In genomic region chr7:2729043-2729892, GRCh38 we compare ENCODE assay signal across 10 cellular contexts. TPM values are rescaled to one million over a fixed set of nuclear protein-coding genes. Genes with fewer than 3 reads are reported as not detected.
DNase-seq lines count a peak whose midpoint lies in the region; ATAC-seq and TF ChIP-seq lines count a peak whose summit lies in the region.
"Had no signal": no experiment of that assay in that cellular context is flagged by ENCODE, and none has a peak within 500 bp of the region (broad histone marks: within the 10 kb centered on the region; RNA-seq: fewer than 3 reads in every experiment).

No MANE protein-coding gene starts in this region.

- H3K27me3 ChIP-seq in upper lobe of left lung, result no peaks in the 10 kb centered on the region

- H3K9me3 Mint-ChIP-seq in activated B cell treated with CpG ODN at 0.5 μM for 24 hours (no peaks in the 10 kb centered on the region), neural crest cell (no peaks in the 10 kb centered on the region)
- H3K9me3 Mint-ChIP-seq: central memory CD8-positive, alpha-beta T cell had no signal

- TF ChIP-seq CTCF in activated B cell treated with CpG ODN at 0.5 μM for 24 hours (IDR thresholded peaks at IDR 0.05) (no peak), neural crest cell (conservative IDR thresholded peaks at IDR 0.05) (no peak), upper lobe of left lung (IDR thresholded peaks at IDR 0.05) (no peak)

- no peaks in the 10 kb centered on the region for H3K9me3 ChIP-seq in upper lobe of left lung

- H3K4me1 ChIP-seq in upper lobe of left lung, result peaks cover 12 to 32% (median 15%) of the 10 kb centered on the region in 4 donors

- H3K27ac ChIP-seq in upper lobe of left lung, result peak overlapping the region in 3 of 4 donors; percentile 2 to 69 (median 53)
- H3K27ac ChIP-seq: SK-N-MC had no signal

- no peak overlapping the region for H3K4me3 ChIP-seq in upper lobe of left lung
- H3K4me3 ChIP-seq: SK-N-MC had no signal

- H3K27me3 Mint-ChIP-seq in activated B cell treated with CpG ODN at 0.5 μM for 24 hours (no peaks in the 10 kb centered on the region), neural crest cell (ENCODE audit: low read depth) (no peaks in the 10 kb centered on the region)
- H3K27me3 Mint-ChIP-seq: central memory CD8-positive, alpha-beta T cell had no signal

- H3K4me1 Mint-ChIP-seq in activated B cell treated with CpG ODN at 0.5 μM for 24 hours, result peaks cover 14% of the 10 kb centered on the region
- H3K4me1 Mint-ChIP-seq in neural crest cell, result peaks cover 16% of the 10 kb centered on the region

- ATAC-seq in activated B cell treated with CpG ODN at 0.5 μM for 24 hours (ENCODE audit: low read depth) (no peak), Right ventricle myocardium superior (ENCODE audit: poor library complexity) (no peak), upper lobe of left lung (ENCODE audit: low FRiP score in 2 of 2) (peak in 1 of 2 donors; percentile 28), HG02571 (IDR thresholded peaks at IDR 0.05; ENCODE audit: unreplicated experiment) (no peak)

- H3K36me3 ChIP-seq in upper lobe of left lung, result peaks cover 0 to 43% (median 10%) of the 10 kb centered on the region in 4 donors

- CTCF ChIA-PET in activated B cell treated with CpG ODN at 0.5 μM for 24 hours (lab: Charles Lee), result interaction anchor here (1.0 kb wide), 1 partner anchor 10 kb away, joined by 3 read pairs; no protein-coding TSS in a partner anchor

- H3K4me3 Mint-ChIP-seq in activated B cell treated with CpG ODN at 0.5 μM for 24 hours, result no peak overlapping the region
- no peak overlapping the region for H3K4me3 Mint-ChIP-seq in neural crest cell
- H3K4me3 Mint-ChIP-seq: central memory CD8-positive, alpha-beta T cell had no signal

- intact Hi-C loops in activated B cell treated with CpG ODN at 0.5 μM for 24 hours (cut with micrococcal nuclease) (no loop called here), Right ventricle myocardium superior (cut with DNase I) (no loop called here)

- 75 to 83% methylated on average over 30 to 37 of the region's 37 CpGs for WGBS in upper lobe of left lung, 2 donors

- DNase-seq in activated B cell treated with CpG ODN at 0.5 μM for 24 hours (peak; percentile 10), Right ventricle myocardium superior (peak; percentile 53), neural crest cell (ENCODE audit: low read depth, low spot score) (no peak), upper lobe of left lung (peak in 1 of 2 donors; percentile 80), T1000 (lab: John Stamatoyannopoulos, UW) (no peak)
- DNase-seq in stimulated activated naive CD4-positive, alpha-beta T cell (lab: John Stamatoyannopoulos, UW), result no peak
- DNase-seq: retina had no signal

- TF ChIP-seq EP300 in upper lobe of left lung (IDR thresholded peaks at IDR 0.05), result no peak

- TF ChIP-seq POLR2A in upper lobe of left lung (IDR thresholded peaks at IDR 0.05), result no peak

- POLR2A ChIA-PET in activated B cell treated with CpG ODN at 0.5 μM for 24 hours (lab: Charles Lee), result interaction anchor here (1.8 kb wide), 1 partner anchor 20 kb away, joined by 4 read pairs; no protein-coding TSS in a partner anchor

- H3K36me3 Mint-ChIP-seq in activated B cell treated with CpG ODN at 0.5 μM for 24 hours (ENCODE audit: low read depth) (peaks cover 74% of the 10 kb centered on the region), neural crest cell (ENCODE audit: low read depth) (peaks cover 17% of the 10 kb centered on the region)

- no peak overlapping the region for H3K27ac Mint-ChIP-seq in activated B cell treated with CpG ODN at 0.5 μM for 24 hours
- peak overlapping the region; percentile 94 for H3K27ac Mint-ChIP-seq in neural crest cell (ENCODE audit: unreplicated experiment)

RNA-seq across cellular contexts. Expression of gene AMZ1, which starts 41.3 kb away (rescaled TPM):
- total RNA-seq in activated B cell treated with CpG ODN at 0.5 μM for 24 hours, result 5.9 and 8.3 TPM in 2 replicates
- 0.08 TPM for total RNA-seq in Right ventricle myocardium superior
- not detected in 2 replicates for total RNA-seq in neural crest cell
- 10 to 100 TPM in 1 of 6 donors, 1 to 10 TPM in 3, under 1 TPM in 2; 0.30 to 16.6 (median 5.3) TPM for total RNA-seq in upper lobe of left lung

Comparison
In these comparisons a context has a peak if more than half of its experiments do, and no peak if none do; other contexts are left out.
1. DNase-seq: peak in activated B cell treated with CpG ODN at 0.5 μM for 24 hours (single experiment) and Right ventricle myocardium superior (single experiment); none in neural crest cell (single experiment), T1000 (single experiment) and stimulated activated naive CD4-positive, alpha-beta T cell (0 of 6).